2 cellular contexts compared by ENCODE assay signal in genomic region chr16:73043828-73044493, GRCh38.
TF ChIP-seq lines count a peak whose summit lies in the region.

No MANE protein-coding gene starts in this region.

TF ChIP-seq in GM23338, 12 proteins besides CTCF, POLR2A, EP300 and RAD21:
- TF ChIP-seq ZNF462 (CRISPR knock-in tag; IDR thresholded peaks at IDR 0.05), result no peak
- no peak for TF ChIP-seq STAT1 (IDR thresholded peaks at IDR 0.05; ENCODE audit: unreplicated experiment)
- no peak for TF ChIP-seq ETS1 (IDR thresholded peaks at IDR 0.05)
- no peak for TF ChIP-seq EZH2phosphoT487 (IDR thresholded peaks at IDR 0.05; ENCODE audit: unreplicated experiment)
- no peak for TF ChIP-seq REST (IDR thresholded peaks at IDR 0.05; ENCODE audit: unreplicated experiment)
- no peak for TF ChIP-seq ZNF114 (CRISPR knock-in tag; IDR thresholded peaks at IDR 0.05)
- no peak for TF ChIP-seq CREB1 (CRISPR knock-in tag; IDR thresholded peaks at IDR 0.05; ENCODE audit: low read depth)
- no peak for TF ChIP-seq NANOG (IDR thresholded peaks at IDR 0.05; ENCODE audit: borderline replicate concordance)
- no peak for TF ChIP-seq ZNF331 (CRISPR knock-in tag; IDR thresholded peaks at IDR 0.05; ENCODE audit: low read depth)
- TF ChIP-seq JUNB (IDR thresholded peaks at IDR 0.05; ENCODE audit: unreplicated experiment), result no peak
- no peak for TF ChIP-seq POLR2AphosphoS5 (IDR thresholded peaks at IDR 0.05; ENCODE audit: low read depth)
- TF ChIP-seq EZH2 (IDR thresholded peaks at IDR 0.05; ENCODE audit: low read depth, unreplicated experiment), result no peak

TF ChIP-seq in HepG2, 621 proteins besides CTCF, POLR2A, EP300 and RAD21 (continued from another document):
- no peak for TF ChIP-seq ZNF841 (CRISPR knock-in tag; IDR thresholded peaks at IDR 0.05; ENCODE audit: borderline replicate concordance)
